Comparison of ENCODE assay signal across 23 cellular contexts in the genomic region with DNA sequence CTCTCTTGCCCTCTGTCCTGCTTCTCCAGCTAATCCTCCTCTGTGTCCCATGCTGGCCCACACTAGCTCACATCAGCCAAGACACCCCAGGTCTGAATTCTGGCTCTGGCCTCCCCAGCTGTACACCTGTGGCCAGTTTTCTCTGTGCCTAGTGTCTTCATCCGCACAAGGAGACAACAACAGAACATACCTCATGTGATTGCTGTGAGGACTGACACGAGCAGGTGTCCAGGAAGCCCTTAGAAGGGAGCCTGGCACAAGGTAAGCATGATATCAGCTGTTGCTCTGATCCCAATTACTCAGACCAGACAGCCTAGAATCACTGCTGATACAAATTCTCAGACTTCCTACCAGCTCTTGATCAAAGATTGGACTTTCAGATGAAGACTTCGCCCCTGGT.
A peak's percentile ranks its signal among the peaks of the same experiment; 100 is the strongest.
DNase-seq lines count a peak whose midpoint lies in the region; ATAC-seq and TF ChIP-seq lines count a peak whose summit lies in the region.
"Had no signal": no experiment of that assay in that cellular context is flagged by ENCODE, and none has a peak within 500 bp of the region (broad histone marks: within the 10 kb centered on the region; RNA-seq: fewer than 3 reads in every experiment).

No MANE protein-coding gene starts in this region.

- peaks cover 21 to 44% (median 32%) of the 10 kb centered on the region in 11 experiments for H3K9me3 ChIP-seq in BLaER1 treated with 17β-estradiol and CSF1 and Interleukin-3, amounts not matched to agents 10 nM and 100 nM (replicated peaks in 1 of 11)
- H3K9me3 ChIP-seq in HUES64 (ENCODE audit: insufficient read depth, low read depth, low read length): peaks cover 15% of the 10 kb centered on the region
- no peaks in the 10 kb centered on the region for H3K9me3 ChIP-seq in H9 (ENCODE audit: control insufficient read depth, low read depth, low read length)
- no peaks in the 10 kb centered on the region for H3K9me3 ChIP-seq in OCI-LY7 (ENCODE audit: low read length)
- H3K9me3 ChIP-seq: left ventricle myocardium inferior, Peyer's patch, right lobe of liver had no signal

- no peak overlapping the region for H3K14ac ChIP-seq in H9 (ENCODE audit: insufficient read depth, low read length)

- H2BK20ac ChIP-seq in H9 (ENCODE audit: low read depth, low read length, poor library complexity, severe bottlenecking): no peak overlapping the region

- peaks cover 7% of the 10 kb centered on the region for H3K27me3 Mint-ChIP-seq in activated CD8-positive, alpha-beta T cell treated with anti-CD3 and anti-CD28 coated beads, Interleukin-2, amount 10 ng/mL, durations not matched to agents 7 days and 5 days (ENCODE audit: low read depth)
- peaks cover 10% of the 10 kb centered on the region for H3K27me3 Mint-ChIP-seq in H9 (ENCODE audit: low read depth)

- no peaks in the 10 kb centered on the region for H3K79me2 ChIP-seq in mesendoderm (ENCODE audit: control insufficient read depth, insufficient read depth, low read length)
- no peaks in the 10 kb centered on the region for H3K79me2 ChIP-seq in H9 (ENCODE audit: insufficient read depth, low read length)
- H3K79me2 ChIP-seq in OCI-LY7 (ENCODE audit: insufficient read depth, low read depth, low read length): no peaks in the 10 kb centered on the region

- H4K20me1 ChIP-seq in BLaER1 treated with 17β-estradiol and CSF1 and Interleukin-3, amounts not matched to agents 10 nM and 100 nM: no peaks in the 10 kb centered on the region
- no peaks in the 10 kb centered on the region for H4K20me1 ChIP-seq in H9 (ENCODE audit: control insufficient read depth, insufficient read depth, insufficient read length)
- no peaks in the 10 kb centered on the region for H4K20me1 ChIP-seq in OCI-LY7 (ENCODE audit: insufficient read depth, low read length)

- no peaks in the 10 kb centered on the region for H3K36me3 ChIP-seq in BLaER1 treated with 17β-estradiol and CSF1 and Interleukin-3, amounts not matched to agents 10 nM and 100 nM
- no peaks in the 10 kb centered on the region for H3K36me3 ChIP-seq in HUES64 (ENCODE audit: insufficient read depth, low read length)
- no peaks in the 10 kb centered on the region for H3K36me3 ChIP-seq in mesendoderm (ENCODE audit: control insufficient read depth, insufficient read depth, low read length)
- H3K36me3 ChIP-seq in OCI-LY7 (ENCODE audit: insufficient read depth, low read length): no peaks in the 10 kb centered on the region
- H3K36me3 ChIP-seq: left ventricle myocardium inferior, Peyer's patch, right lobe of liver, tibial nerve had no signal

- H3K9me3 Mint-ChIP-seq in activated CD8-positive, alpha-beta T cell treated with anti-CD3 and anti-CD28 coated beads, Interleukin-2, amount 10 ng/mL, durations not matched to agents 7 days and 5 days (ENCODE audit: insufficient read depth): no peaks in the 10 kb centered on the region
- peaks cover 12 to 16% of the 10 kb centered on the region in 2 experiments for H3K9me3 Mint-ChIP-seq in H9
- H3K9me3 Mint-ChIP-seq: T-helper 2 cell treated with Interferon-gamma antibody and Interleukin-4, amounts not matched to agents 5 μg/mL and 100 μg/mL, for 36 hours had no signal

- CTCF ChIA-PET in activated CD8-positive, alpha-beta T cell treated with anti-CD3 and anti-CD28 coated beads, Interleukin-2, amount 10 ng/mL, durations not matched to agents 7 days and 5 days (lab: Charles Lee): interaction anchor here (0.8 to 1.4 kb wide), 2 partner anchors 39 to 169 kb away, joined by 3 to 5 read pairs; no protein-coding TSS in a partner anchor
- CTCF ChIA-PET in OCI-LY7 (lab: Charles Lee; ENCODE audit: unreplicated experiment): no interaction called here

- no peaks in the 10 kb centered on the region for H3K9me2 ChIP-seq in OCI-LY7 (ENCODE audit: insufficient read depth, low read length)

- no peak overlapping the region for H4K8ac ChIP-seq in mesendoderm (ENCODE audit: low read depth, low read length)
- H4K8ac ChIP-seq in H9 (replicated peaks; ENCODE audit: insufficient read length, low read depth, low read length): no peak overlapping the region

- H2BK15ac ChIP-seq in mesendoderm (replicated peaks; ENCODE audit: low read depth) (no peak overlapping the region), H9 (ENCODE audit: low read depth, low read length) (no peak overlapping the region)

- DNase-seq in activated CD8-positive, alpha-beta T cell treated with anti-CD3 and anti-CD28 coated beads, Interleukin-2, amount 10 ng/mL, durations not matched to agents 7 days and 5 days: no peak
- DNase-seq in mesendoderm (no peak), hepatic stellate cell (ENCODE audit: low spot score) (no peak), H9 (no peak), OCI-LY7 (ENCODE audit: low spot score) (no peak), activated T-cell treated with anti-CD3 and anti-CD28 coated beads for 4 hours (no peak)
- DNase-seq: activated CD8-positive, alpha-beta memory T cell treated with anti-CD3 and anti-CD28 coated beads for 24 hours; activated gamma-delta T cell treated with Interleukin-2 at 50 U/mL for 16 hours; activated naive CD8-positive, alpha-beta T cell treated with anti-CD3 and anti-CD28 coated beads, Interleukin-2, amount 10 ng/mL, durations not matched to agents 7 days and 5 days; erythroblast; left ventricle myocardium inferior; mesenchymal stem cell; NCI-H1694; Peyer's patch; right lobe of liver; SHP77 treated with DMSO at 0.1 percent for 48 hours; stimulated activated CD4-positive, alpha-beta T cell treated with anti-CD3 and anti-CD28 coated beads, Interleukin-4, amount 100 ng/mL, for 24 hours had no signal

- no peak for ATAC-seq in activated CD8-positive, alpha-beta T cell treated with anti-CD3 and anti-CD28 coated beads, Interleukin-2, amount 10 ng/mL, durations not matched to agents 7 days and 5 days
- ATAC-seq: right lobe of liver had no signal

- no peak overlapping the region for H2BK12ac ChIP-seq in H9 (ENCODE audit: insufficient read length, low read depth, low read length)

- no TSS peak for BruUV-seq in OCI-LY7 (replicated peaks; lab: Mats Ljungman, UMichigan)

- H2AFZ ChIP-seq in H9 (ENCODE audit: low read length): no peak overlapping the region
- H2AFZ ChIP-seq in OCI-LY7 (ENCODE audit: low read length): no peak overlapping the region

- H3K23me2 ChIP-seq in H9 (ENCODE audit: insufficient read length, low read depth, low read length, poor library complexity, severe bottlenecking): no peaks in the 10 kb centered on the region

- H2AK5ac ChIP-seq in mesendoderm (ENCODE audit: low read length) (peak overlapping the region; percentile 33), H9 (ENCODE audit: insufficient read length, low read length) (no peak overlapping the region)

- H3K23ac ChIP-seq in mesendoderm (ENCODE audit: low read length): no peak overlapping the region
- no peak overlapping the region for H3K23ac ChIP-seq in H9 (ENCODE audit: insufficient read length, low read depth, low read length)

- TF ChIP-seq CTCF in H9 (conservative IDR thresholded peaks at IDR 0.05) (no peak), OCI-LY7 (conservative IDR thresholded peaks at IDR 0.05; ENCODE audit: low read length) (no peak)

- H3K27ac Mint-ChIP-seq in activated CD8-positive, alpha-beta T cell treated with anti-CD3 and anti-CD28 coated beads, Interleukin-2, amount 10 ng/mL, durations not matched to agents 7 days and 5 days: peak overlapping the region; percentile 67
- H3K27ac Mint-ChIP-seq in H9: no peak overlapping the region
- H3K27ac Mint-ChIP-seq: activated CD4-positive, alpha-beta T cell treated with anti-CD3 and anti-CD28 coated beads for 36 hours; progenitor cell of endocrine pancreas; T-helper 2 cell treated with Interferon-gamma antibody and Interleukin-4, amounts not matched to agents 5 μg/mL and 100 μg/mL, for 36 hours had no signal

- H4K5ac ChIP-seq in mesendoderm (ENCODE audit: low read length): no peak overlapping the region
- H4K5ac ChIP-seq in H9 (ENCODE audit: insufficient read length, low read depth, low read length): no peak overlapping the region

- no peaks in the 10 kb centered on the region for H3K36me3 Mint-ChIP-seq in activated CD8-positive, alpha-beta T cell treated with anti-CD3 and anti-CD28 coated beads, Interleukin-2, amount 10 ng/mL, durations not matched to agents 7 days and 5 days (ENCODE audit: low read depth)
- H3K36me3 Mint-ChIP-seq in H9 (ENCODE audit: insufficient read depth in 1 of 3, low read depth in 3 of 3): peaks cover 6 to 7% (median 7%) of the 10 kb centered on the region in 3 experiments; a peak in 6 of 7 replicates
- H3K36me3 Mint-ChIP-seq: activated naive CD8-positive, alpha-beta T cell treated with anti-CD3 and anti-CD28 coated beads, Interleukin-2, amount 10 ng/mL, durations not matched to agents 7 days and 5 days had no signal

- H3K4me3 ChIP-seq in BLaER1 treated with 17β-estradiol and CSF1 and Interleukin-3, amounts not matched to agents 10 nM and 100 nM: no peak overlapping the region
- H3K4me3 ChIP-seq in HUES64 (ENCODE audit: low read length) (no peak overlapping the region), mesendoderm (ENCODE audit: low read length) (no peak overlapping the region), OCI-LY7 (ENCODE audit: low read depth, low read length, poor library complexity, severe bottlenecking) (no peak overlapping the region)
- H3K4me3 ChIP-seq: left ventricle myocardium inferior, right lobe of liver, tibial nerve had no signal

- POLR2A ChIA-PET in activated CD8-positive, alpha-beta T cell treated with anti-CD3 and anti-CD28 coated beads, Interleukin-2, amount 10 ng/mL, durations not matched to agents 7 days and 5 days (lab: Charles Lee): no interaction called here
- POLR2A ChIA-PET in OCI-LY7 (lab: Charles Lee): no interaction called here

- no peaks in the 10 kb centered on the region for H3K79me1 ChIP-seq in mesendoderm (ENCODE audit: low read length)
- no peaks in the 10 kb centered on the region for H3K79me1 ChIP-seq in H9 (ENCODE audit: insufficient read depth, low read depth, low read length, poor library complexity, severe bottlenecking)

- H3T11ph ChIP-seq in H9 (ENCODE audit: low read length): no peak overlapping the region

- peaks cover 14 to 26% (median 17%) of the 10 kb centered on the region in 10 experiments for H3K4me1 ChIP-seq in BLaER1 treated with 17β-estradiol and CSF1 and Interleukin-3, amounts not matched to agents 10 nM and 100 nM
- H3K4me1 ChIP-seq in HUES64 (ENCODE audit: insufficient read depth, low read length) (peaks cover 13% of the 10 kb centered on the region; the same call in 1 of the 2 replicates), mesendoderm (ENCODE audit: control insufficient read depth, low read depth, low read length) (peaks cover 4% of the 10 kb centered on the region), H9 (ENCODE audit: insufficient read depth, low read length) (no peaks in the 10 kb centered on the region; the same call in 1 of the 2 replicates), OCI-LY7 (ENCODE audit: insufficient read depth, low read length, poor library complexity, severe bottlenecking) (no peaks in the 10 kb centered on the region)
- H3K4me1 ChIP-seq: left ventricle myocardium inferior, tibial nerve had no signal

- H4K91ac ChIP-seq in H9 (ENCODE audit: insufficient read length, low read depth, low read length): no peak overlapping the region

- H3K18ac ChIP-seq in mesendoderm (ENCODE audit: low read length) (no peak overlapping the region), H9 (ENCODE audit: insufficient read length, low read depth, low read length) (no peak overlapping the region)

- H3K56ac ChIP-seq in mesendoderm (ENCODE audit: low read length) (peak overlapping the region; percentile 27), H9 (ENCODE audit: insufficient read length, low read depth, low read length) (no peak overlapping the region)

- H3K27ac ChIP-seq in BLaER1 treated with 17β-estradiol and CSF1 and Interleukin-3, amounts not matched to agents 10 nM and 100 nM: peak overlapping the region in 1 of 11 experiments; percentile 1; a peak in 1 of 22 replicates
- H3K27ac ChIP-seq in HUES64 (ENCODE audit: low read depth, low read length) (peak overlapping the region; percentile 31; the same call in 1 of the 2 replicates), mesendoderm (ENCODE audit: low read depth, low read length) (no peak overlapping the region), H9 (ENCODE audit: insufficient read length, low read depth, low read length) (no peak overlapping the region), OCI-LY7 (ENCODE audit: low read depth, low read length, poor library complexity, severe bottlenecking) (no peak overlapping the region)
- H3K27ac ChIP-seq: left ventricle myocardium inferior, right lobe of liver, tibial nerve had no signal

- H3K4me3 Mint-ChIP-seq in activated CD8-positive, alpha-beta T cell treated with anti-CD3 and anti-CD28 coated beads, Interleukin-2, amount 10 ng/mL, durations not matched to agents 7 days and 5 days: no peak overlapping the region
- H3K4me3 Mint-ChIP-seq in H9: no peak overlapping the region
- H3K4me3 Mint-ChIP-seq: activated CD4-positive, alpha-beta T cell treated with anti-CD3 and anti-CD28 coated beads for 36 hours; T-helper 2 cell treated with Interferon-gamma antibody and Interleukin-4, amounts not matched to agents 5 μg/mL and 100 μg/mL, for 36 hours had no signal

- intact Hi-C loops in OCI-LY7 (cut with micrococcal nuclease; ENCODE audit: unreplicated experiment): no loop called here

- H3K4me1 Mint-ChIP-seq in activated CD8-positive, alpha-beta T cell treated with anti-CD3 and anti-CD28 coated beads, Interleukin-2, amount 10 ng/mL, durations not matched to agents 7 days and 5 days (ENCODE audit: low read depth): peaks cover 13% of the 10 kb centered on the region
- H3K4me1 Mint-ChIP-seq in H9: peaks cover 13 to 19% of the 10 kb centered on the region in 2 experiments

- 89% methylated on average over 3 of the region's 3 CpGs for WGBS in HUES64
- WGBS in mesendoderm (ENCODE audit: extremely low coverage, insufficient coverage, low lambda C conversion rate): no CpG with 5 or more reads among the region's 3 CpGs
- WGBS in H9 (ENCODE audit: extremely low coverage, insufficient read length, low lambda C conversion rate): no CpG with 5 or more reads among the region's 3 CpGs

- H2BK5ac ChIP-seq in mesendoderm (ENCODE audit: low read length) (no peak overlapping the region), H9 (ENCODE audit: insufficient read length, low read length) (no peak overlapping the region)

- H3K27me3 ChIP-seq in BLaER1 treated with 17β-estradiol and CSF1 and Interleukin-3, amounts not matched to agents 10 nM and 100 nM: no peaks in the 10 kb centered on the region
- H3K27me3 ChIP-seq in HUES64 (ENCODE audit: insufficient read depth, low read length) (no peaks in the 10 kb centered on the region), mesendoderm (ENCODE audit: insufficient read depth, low read length, poor library complexity) (no peaks in the 10 kb centered on the region), H9 (ENCODE audit: insufficient read depth, low read length) (no peaks in the 10 kb centered on the region)
- H3K27me3 ChIP-seq: Peyer's patch, right lobe of liver, tibial nerve had no signal

- H2BK120ac ChIP-seq in mesendoderm (ENCODE audit: low read depth, low read length): no peak overlapping the region
- H2BK120ac ChIP-seq in H9 (ENCODE audit: low read depth, low read length, poor library complexity, severe bottlenecking): no peak overlapping the region

- H3K9ac ChIP-seq in BLaER1 treated with 17β-estradiol and CSF1 and Interleukin-3, amounts not matched to agents 10 nM and 100 nM: 0 out of 22 replicates have a peak overlapping the region, but pooled peaks of 2 of the 11 experiments have one; percentile 3 to 7
- H3K9ac ChIP-seq in HUES64 (ENCODE audit: low read depth, low read length) (no peak overlapping the region), mesendoderm (ENCODE audit: low read length) (no peak overlapping the region), H9 (ENCODE audit: extremely low read depth, insufficient read length, low read length) (no peak overlapping the region)

- peak overlapping the region; percentile 40 to 80 (median 58) for H3K4me2 ChIP-seq in BLaER1 treated with 17β-estradiol and CSF1 and Interleukin-3, amounts not matched to agents 10 nM and 100 nM
- no peak overlapping the region for H3K4me2 ChIP-seq in mesendoderm (ENCODE audit: low read length)
- no peak overlapping the region for H3K4me2 ChIP-seq in H9 (ENCODE audit: insufficient read depth, insufficient read length, low read length)
- H3K4me2 ChIP-seq in OCI-LY7 (ENCODE audit: low read length): no peak overlapping the region

- H3K4ac ChIP-seq in mesendoderm (ENCODE audit: low read depth, low read length): no peak overlapping the region
- no peak overlapping the region for H3K4ac ChIP-seq in H9 (ENCODE audit: low read depth, low read length)

Comparison
In these comparisons a context has a peak if more than half of its experiments do, and no peak if none do; other contexts are left out.
1. H3K4me2 ChIP-seq: peak in BLaER1 treated with 17β-estradiol and CSF1 and Interleukin-3, amounts not matched to agents 10 nM and 100 nM (11 of 11); none in mesendoderm (single experiment), H9 (single experiment) and OCI-LY7 (single experiment).